10 cellular contexts compared by ENCODE assay signal in the genomic region with DNA sequence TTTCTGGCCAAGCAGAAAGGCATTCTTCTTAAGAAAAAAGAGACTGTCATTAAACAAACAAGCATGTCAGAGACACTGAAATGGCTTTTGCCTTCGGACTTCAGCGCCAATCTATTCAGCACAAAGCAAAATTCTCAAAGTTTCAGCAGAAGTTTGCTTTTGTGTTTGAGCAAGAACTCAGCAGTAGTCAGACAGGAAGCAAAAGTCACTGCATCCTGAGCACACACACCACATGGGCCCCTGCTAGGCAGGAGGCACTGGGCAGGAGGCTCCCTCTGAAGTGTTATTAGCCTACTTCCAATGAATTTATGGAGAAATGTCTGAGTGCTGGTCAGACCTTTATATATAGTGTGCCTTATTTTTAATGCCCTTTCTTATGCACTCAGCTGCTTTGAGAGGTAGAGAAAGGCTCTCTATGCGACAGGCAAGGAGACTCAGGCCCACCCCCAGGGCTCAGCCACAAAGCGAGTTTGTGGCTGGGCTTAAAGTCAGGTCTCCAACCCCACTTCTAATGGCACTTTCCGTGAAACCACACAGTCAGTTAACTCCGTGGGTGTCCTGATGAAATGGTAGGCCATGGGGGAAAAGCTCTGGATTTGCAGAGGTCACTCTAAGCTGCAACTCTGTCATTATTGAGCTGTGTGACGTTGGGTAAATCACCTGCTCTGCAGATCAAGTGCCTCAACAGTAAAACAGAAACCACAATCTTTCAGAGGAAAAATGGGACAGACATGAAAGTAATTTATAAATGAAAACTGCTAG.
DNase-seq lines count a peak whose midpoint lies in the region; ATAC-seq and TF ChIP-seq lines count a peak whose summit lies in the region.
"Had no signal": no experiment of that assay in that cellular context is flagged by ENCODE, and none has a peak within 500 bp of the region (broad histone marks: within the 10 kb centered on the region; RNA-seq: fewer than 3 reads in every experiment).

No MANE protein-coding gene starts in this region.

- H3K9me3 ChIP-seq in cardiac muscle cell (ENCODE audit: low read depth) (no peaks in the 10 kb centered on the region), Karpas-422 (ENCODE audit: low read length) (no peaks in the 10 kb centered on the region)
- H3K9me3 ChIP-seq: thoracic aorta had no signal

- no peaks in the 10 kb centered on the region for H4K20me1 ChIP-seq in Karpas-422 (ENCODE audit: insufficient read depth, low read depth, low read length)

- peak overlapping the region; percentile 49; the same call in 1 of the 2 replicates for H2AFZ ChIP-seq in Karpas-422 (ENCODE audit: low read length)

- no peaks in the 10 kb centered on the region for H3K36me3 ChIP-seq in cardiac muscle cell
- no peaks in the 10 kb centered on the region for H3K36me3 ChIP-seq in Karpas-422 (ENCODE audit: insufficient read depth, low read length)
- H3K36me3 ChIP-seq: thoracic aorta had no signal

- DNase-seq in cardiac muscle cell (ENCODE audit: low read depth in 1 of 2, low spot score in 1 of 2) = peak; percentile 22 to 41
- no peak for DNase-seq in left cardiac atrium
- no peak for DNase-seq in Karpas-422
- DNase-seq in fibroblast of mammary gland (ENCODE audit: low read depth) = peak; percentile 71
- peak; percentile 13 for DNase-seq in stromal cell of bone marrow (ENCODE audit: low read depth)
- DNase-seq in iPS-NIHi11 (ENCODE audit: low spot score) = no peak
- no peak for DNase-seq in stimulated activated CD4-positive, alpha-beta T cell treated with anti-CD3 and anti-CD28 coated beads, Interleukin-2, amount 100 ng/mL, for 48 hours
- DNase-seq: OCI-M1 had no signal

- no peak for ATAC-seq in left cardiac atrium
- ATAC-seq in HG03280 (IDR thresholded peaks at IDR 0.05; ENCODE audit: unreplicated experiment) = no peak

- H3K4me1 ChIP-seq in cardiac muscle cell (ENCODE audit: low read depth) (peaks cover 68% of the 10 kb centered on the region), Karpas-422 (ENCODE audit: low read length) (peaks cover 5% of the 10 kb centered on the region)

- H3K4me3 ChIP-seq in cardiac muscle cell = no peak overlapping the region
- H3K4me3 ChIP-seq in Karpas-422 (ENCODE audit: low read length) = no peak overlapping the region
- no peak overlapping the region for H3K4me3 ChIP-seq in fibroblast of mammary gland (ENCODE audit: control insufficient read depth, low read depth, low read length)
- H3K4me3 ChIP-seq: thoracic aorta had no signal

- TF ChIP-seq CTCF in cardiac muscle cell (IDR thresholded peaks at IDR 0.05; ENCODE audit: low read depth, low read length) (no peak), fibroblast of mammary gland (conservative IDR thresholded peaks at IDR 0.05; ENCODE audit: control insufficient read depth, insufficient read depth, low read depth, low read length) (no peak)

- peak overlapping the region; percentile 63 for H3K27ac ChIP-seq in cardiac muscle cell
- no peak overlapping the region for H3K27ac ChIP-seq in Karpas-422 (ENCODE audit: low read length)
- H3K27ac ChIP-seq: thoracic aorta had no signal

- intact Hi-C loops in left cardiac atrium (cut with DNase I) = loop anchor here in 1 of 2 donors (5.0 to 10.0 kb wide), 3 partner anchors 66 to 368 kb away; no protein-coding TSS in a partner anchor

- H3K79me2 ChIP-seq in Karpas-422 (ENCODE audit: low read length) = no peaks in the 10 kb centered on the region

- no peaks in the 10 kb centered on the region for H3K9me2 ChIP-seq in Karpas-422 (replicated peaks; ENCODE audit: insufficient read depth, low read length)

- no peak overlapping the region for H3K9ac ChIP-seq in Karpas-422 (ENCODE audit: low read length)

- H3K27me3 ChIP-seq in cardiac muscle cell (no peaks in the 10 kb centered on the region), Karpas-422 (ENCODE audit: low read length) (no peaks in the 10 kb centered on the region)

- H3K4me2 ChIP-seq in Karpas-422 (ENCODE audit: low read depth, low read length, poor library complexity, severe bottlenecking) = no peak overlapping the region

Comparison
In these comparisons a context has a peak if more than half of its experiments do, and no peak if none do; other contexts are left out.
1. DNase-seq: peak in cardiac muscle cell (2 of 2), fibroblast of mammary gland (single experiment) and stromal cell of bone marrow (single experiment); none in left cardiac atrium (single experiment), Karpas-422 (single experiment), iPS-NIHi11 (single experiment) and stimulated activated CD4-positive, alpha-beta T cell treated with anti-CD3 and anti-CD28 coated beads, Interleukin-2, amount 100 ng/mL, for 48 hours (0 of 2).